Comparison of ENCODE assay signal across 1 cellular context in genomic region chr13:75458696-75459422, GRCh38.
TF ChIP-seq lines count a peak whose summit lies in the region.

No MANE protein-coding gene starts in this region.

TF ChIP-seq in GM12878, 131 proteins besides CTCF, POLR2A, EP300 and RAD21 (continued from another document):
- TF ChIP-seq ZNF592 (IDR thresholded peaks at IDR 0.05), result no peak
- no peak for TF ChIP-seq RAD51 (IDR thresholded peaks at IDR 0.05)
- no peak for TF ChIP-seq CBX5 (IDR thresholded peaks at IDR 0.05; ENCODE audit: low read depth)
- no peak for TF ChIP-seq RCOR1 (conservative IDR thresholded peaks at IDR 0.05; ENCODE audit: low read depth, low read length)
- TF ChIP-seq ETV6 (conservative IDR thresholded peaks at IDR 0.05 in 1 of 2, IDR thresholded peaks at IDR 0.05 in 1 of 2; ENCODE audit: borderline replicate concordance in 1 of 2, low read depth in 1 of 2), result peak in 1 of 2 experiments; percentile 43; a peak in 1 of 4 replicates
- TF ChIP-seq RUNX3 (IDR thresholded peaks at IDR 0.05; ENCODE audit: low read length), result peak; percentile 10; the same call in 1 of the 2 replicates
- TF ChIP-seq IRF3 (IDR thresholded peaks at IDR 0.05), result no peak
- TF ChIP-seq ZBTB33 (IDR thresholded peaks at IDR 0.05), result peak; percentile 56; the same call in 1 of the 2 replicates
- no peak for TF ChIP-seq SIX5 (IDR thresholded peaks at IDR 0.05; ENCODE audit: low read depth, low read length, severe bottlenecking)
- TF ChIP-seq SMC3 (IDR thresholded peaks at IDR 0.05; ENCODE audit: borderline replicate concordance, low read length), result no peak
- no peak for TF ChIP-seq HSF1 (IDR thresholded peaks at IDR 0.05; ENCODE audit: low read depth, low read length)
